In the genomic region with DNA sequence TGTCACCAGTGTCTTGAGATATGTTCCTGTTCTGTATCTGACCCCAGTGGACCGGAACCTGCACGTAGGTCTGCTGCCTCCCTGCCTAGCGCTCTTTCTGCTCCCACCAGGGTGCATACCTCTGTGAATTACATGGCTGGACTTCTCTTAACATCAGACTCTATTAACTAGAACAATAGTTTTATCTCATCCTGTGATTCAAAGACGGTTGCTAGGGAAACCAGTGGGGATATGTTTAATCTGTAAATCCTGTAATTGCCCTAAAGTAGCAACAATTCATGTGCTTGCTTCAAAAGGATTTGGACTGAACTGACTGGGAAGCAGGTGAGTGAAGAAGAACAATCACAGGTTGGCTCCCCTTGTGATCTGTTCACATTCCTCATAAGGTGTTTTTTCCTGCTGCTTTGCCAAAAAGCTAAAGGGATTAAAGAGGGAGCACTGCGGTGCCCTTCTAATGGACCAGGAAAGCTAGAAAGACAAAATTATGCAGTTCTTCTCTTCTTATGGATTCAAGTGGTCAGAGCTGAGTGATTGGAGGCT, we compare ENCODE assay signal across 20 cellular contexts. TPM values are rescaled to one million over a fixed set of nuclear protein-coding genes. Genes with fewer than 3 reads are reported as not detected.
DNase-seq lines count a peak whose midpoint lies in the region; ATAC-seq and TF ChIP-seq lines count a peak whose summit lies in the region.
"Had no signal": no experiment of that assay in that cellular context is flagged by ENCODE, and none has a peak within 500 bp of the region (broad histone marks: within the 10 kb centered on the region; RNA-seq: fewer than 3 reads in every experiment).

No MANE protein-coding gene starts in this region.

- H3K4me3 Mint-ChIP-seq in neural progenitor cell, result no peak overlapping the region
- H3K4me3 Mint-ChIP-seq: CD4-positive, CD25-positive, alpha-beta regulatory T cell; IgD-negative memory B cell; T-helper 1 cell treated with Interleukin-12 subunit alpha and Interleukin-12 subunit beta and Interleukin-4 antibody, amounts not matched to agents 30 μg/mL and 1 μg/mL, for 36 hours had no signal

- H3K4me2 ChIP-seq in neural progenitor cell, result peak overlapping the region; percentile 40

- H3K4me1 ChIP-seq in neural progenitor cell, result peaks cover 35% of the 10 kb centered on the region
- H3K4me1 ChIP-seq: adrenal gland had no signal

- H3K36me3 ChIP-seq in neural progenitor cell, result no peaks in the 10 kb centered on the region
- H3K36me3 ChIP-seq: adrenal gland had no signal

- no peak overlapping the region for H3K27ac ChIP-seq in neural progenitor cell
- H3K27ac ChIP-seq: 22Rv1, adrenal gland, RWPE1, skin epidermis had no signal

- H3K27ac Mint-ChIP-seq in neural progenitor cell, result no peak overlapping the region
- H3K27ac Mint-ChIP-seq: CD4-positive, CD25-positive, alpha-beta regulatory T cell; IgD-negative memory B cell; T-helper 1 cell treated with Interleukin-12 subunit alpha and Interleukin-12 subunit beta and Interleukin-4 antibody, amounts not matched to agents 30 μg/mL and 1 μg/mL, for 36 hours had no signal

- TF ChIP-seq CTCF in cardiac fibroblast (IDR thresholded peaks at IDR 0.05; ENCODE audit: low read depth, low read length) (no peak), neural progenitor cell (IDR thresholded peaks at IDR 0.05) (no peak)

- no peaks in the 10 kb centered on the region for H3K27me3 ChIP-seq in neural progenitor cell
- H3K27me3 ChIP-seq: adrenal gland had no signal

- TF ChIP-seq POLR2A in GM18505 (IDR thresholded peaks at IDR 0.05; ENCODE audit: borderline replicate concordance, extremely low read depth, insufficient read depth, insufficient read length), result no peak
- TF ChIP-seq POLR2A in erythroblast (IDR thresholded peaks at IDR 0.05; ENCODE audit: low read length), result no peak

- no peak overlapping the region for H3K4me3 ChIP-seq in cardiac fibroblast (replicated peaks in 1 of 2; ENCODE audit: low read depth in 2 of 2, low read length in 2 of 2)
- H3K4me3 ChIP-seq in neural progenitor cell, result no peak overlapping the region
- H3K4me3 ChIP-seq: adrenal gland, psoas muscle, skin epidermis had no signal

- H3K27me3 Mint-ChIP-seq in neural progenitor cell (ENCODE audit: insufficient read depth, low read depth), result peaks cover 2% of the 10 kb centered on the region
- H3K27me3 Mint-ChIP-seq: CD4-positive, CD25-positive, alpha-beta regulatory T cell had no signal

- H3K9me3 Mint-ChIP-seq in neural progenitor cell, result no peaks in the 10 kb centered on the region
- H3K9me3 Mint-ChIP-seq: IgD-negative memory B cell; T-helper 1 cell treated with Interleukin-12 subunit alpha and Interleukin-12 subunit beta and Interleukin-4 antibody, amounts not matched to agents 30 μg/mL and 1 μg/mL, for 36 hours had no signal

- peaks cover 40% of the 10 kb centered on the region for H3K4me1 Mint-ChIP-seq in neural progenitor cell
- H3K4me1 Mint-ChIP-seq: CD4-positive, CD25-positive, alpha-beta regulatory T cell; IgD-negative memory B cell had no signal

- DNase-seq in NCI-H1436 (lab: John Stamatoyannopoulos, UW), result peak; percentile 67
- DNase-seq in NCI-H1436 treated with DMSO at 0.1 percent for 48 hours (lab: John Stamatoyannopoulos, UW), result no peak
- DNase-seq in NCI-H2227 treated with DMSO at 0.1 percent for 48 hours (lab: John Stamatoyannopoulos, UW), result peak; percentile 80
- DNase-seq in cardiac fibroblast (ENCODE audit: low read depth in 2 of 2), result peak; percentile 29 to 53
- peak; percentile 55 for DNase-seq in neural progenitor cell (ENCODE audit: low spot score)
- DNase-seq in erythroblast (lab: John Stamatoyannopoulos, UW), result no peak
- DNase-seq: activated CD4-positive, alpha-beta T cell treated with anti-CD3 and anti-CD28 coated beads for 1 hour; adrenal gland; CD4-positive, CD25-positive, alpha-beta regulatory T cell; mammary epithelial cell; NCI-H1694; NCI-H446 treated with DMSO at 0.1 percent for 48 hours; psoas muscle had no signal

- H3F3A ChIP-seq in neural progenitor cell (ENCODE audit: low read depth), result peaks cover 21% of the 10 kb centered on the region

- no peaks in the 10 kb centered on the region for H3K9me3 ChIP-seq in neural progenitor cell (ENCODE audit: low read depth)
- H3K9me3 ChIP-seq: adrenal gland, psoas muscle had no signal

- peaks cover 24% of the 10 kb centered on the region for H3K36me3 Mint-ChIP-seq in neural progenitor cell
- H3K36me3 Mint-ChIP-seq: CD4-positive, CD25-positive, alpha-beta regulatory T cell; IgD-negative memory B cell had no signal

- no peaks in the 10 kb centered on the region for H3K79me2 ChIP-seq in neural progenitor cell (ENCODE audit: low read depth)

- no peaks in the 10 kb centered on the region for H4K20me1 ChIP-seq in neural progenitor cell (ENCODE audit: low read depth)

- no peak overlapping the region for H2AFZ ChIP-seq in neural progenitor cell (replicated peaks)

- no peak overlapping the region for H3K9ac ChIP-seq in neural progenitor cell

- ATAC-seq in GM18505 (IDR thresholded peaks at IDR 0.05; ENCODE audit: unreplicated experiment) (no peak), HG03439 (IDR thresholded peaks at IDR 0.05; ENCODE audit: unreplicated experiment) (no peak)

RNA-seq across cellular contexts. Expression of gene DIRAS3, which starts 52.6 kb away (rescaled TPM):
- total RNA-seq in neural progenitor cell (ENCODE audit: low replicate concordance), result 0.12 and 1.3 TPM in 2 replicates
- total RNA-seq: CD4-positive, CD25-positive, alpha-beta regulatory T cell had no signal

Comparison
In these comparisons a context has a peak if more than half of its experiments do, and no peak if none do; other contexts are left out.
1. DNase-seq: peak in NCI-H1436 (single experiment), NCI-H2227 treated with DMSO at 0.1 percent for 48 hours (single experiment), cardiac fibroblast (2 of 2) and neural progenitor cell (single experiment); none in NCI-H1436 treated with DMSO at 0.1 percent for 48 hours (single experiment) and erythroblast (0 of 2).